11 cellular contexts compared by ENCODE assay signal in genomic region chr10:62069452-62070191, GRCh38.
DNase-seq lines count a peak whose midpoint lies in the region; ATAC-seq and TF ChIP-seq lines count a peak whose summit lies in the region.
"Had no signal": no experiment of that assay in that cellular context is flagged by ENCODE, and none has a peak within 500 bp of the region (broad histone marks: within the 10 kb centered on the region; RNA-seq: fewer than 3 reads in every experiment).

No MANE protein-coding gene starts in this region.

- no peak overlapping the region; the same call in 1 of the 2 replicates for H4K5ac ChIP-seq in IMR-90 (ENCODE audit: low read depth, low read length)

- no peak for TF ChIP-seq POLR2A in IMR-90 (IDR thresholded peaks at IDR 0.05; ENCODE audit: low read depth, low read length)

- DNase-seq in IMR-90 (no peak), hepatocyte (ENCODE audit: low spot score) (no peak), GM19240 (ENCODE audit: insufficient read length, low spot score) (no peak)
- DNase-seq: head of caudate nucleus; NCI-H2171 treated with DMSO at 0.1 percent for 48 hours; stimulated activated naive CD4-positive, alpha-beta T cell treated with Interleukin-2 at 50 U/mL for 16 hours had no signal

- H2BK5ac ChIP-seq in IMR-90 (ENCODE audit: low read depth, low read length, poor library complexity, severe bottlenecking): peak overlapping the region; percentile 46

- in situ Hi-C loops in IMR-90 (cut with MboI; ENCODE audit: low sequenced_read_pairs): no loop called here

- peak overlapping the region; percentile 22 for H3K4me3 Mint-ChIP-seq in activated T-helper 17 cell treated with anti-CD3 and anti-CD28 coated beads, Interleukin-2, amount 50 U/mL, for 72 hours
- H3K4me3 Mint-ChIP-seq: T-helper 2 cell treated with Interferon-gamma antibody and Interleukin-4, amounts not matched to agents 5 μg/mL and 100 μg/mL, for 36 hours had no signal

- H3K79me2 ChIP-seq in hepatocyte: peaks cover 56% of the 10 kb centered on the region

- no peak overlapping the region for H2AFZ ChIP-seq in IMR-90 (replicated peaks; ENCODE audit: low read length, poor library complexity)
- H2AFZ ChIP-seq in hepatocyte: no peak overlapping the region

- TF ChIP-seq CTCF in IMR-90 (conservative IDR thresholded peaks at IDR 0.05; ENCODE audit: low read depth, low read length): no peak
- TF ChIP-seq CTCF in hepatocyte (IDR thresholded peaks at IDR 0.05; ENCODE audit: poor library complexity): no peak

- H3K9me3 ChIP-seq in IMR-90 (ENCODE audit: control insufficient read depth, insufficient read depth, low read length): no peaks in the 10 kb centered on the region
- H3K9me3 ChIP-seq in hepatocyte (ENCODE audit: low read depth): no peaks in the 10 kb centered on the region
- no peaks in the 10 kb centered on the region for H3K9me3 ChIP-seq in subcutaneous abdominal adipose tissue (ENCODE audit: control insufficient read depth in 5 of 5, low read length in 5 of 5)

- no peak overlapping the region for H2BK20ac ChIP-seq in IMR-90 (ENCODE audit: low read depth, low read length)

- no peak overlapping the region for H3K4me3 ChIP-seq in IMR-90 (ENCODE audit: insufficient read depth, low read depth, low read length)
- H3K4me3 ChIP-seq in hepatocyte: no peak overlapping the region
- no peak overlapping the region for H3K4me3 ChIP-seq in subcutaneous abdominal adipose tissue (ENCODE audit: low read depth in 1 of 5, low read length in 5 of 5)

- H3K79me1 ChIP-seq in IMR-90 (ENCODE audit: low read depth in 1 of 2, low read length in 2 of 2): peaks cover 23 to 63% of the 10 kb centered on the region in 2 experiments

- H3K27me3 ChIP-seq in IMR-90 (ENCODE audit: control insufficient read depth, insufficient read depth, low read length) (no peaks in the 10 kb centered on the region), hepatocyte (no peaks in the 10 kb centered on the region), subcutaneous abdominal adipose tissue (ENCODE audit: control insufficient read depth in 5 of 5, insufficient read depth in 4 of 5, low read length in 5 of 5) (no peaks in the 10 kb centered on the region)

- H3K4me1 Mint-ChIP-seq in activated T-helper 17 cell treated with anti-CD3 and anti-CD28 coated beads, Interleukin-2, amount 50 U/mL, for 72 hours: peaks cover 38% of the 10 kb centered on the region

- no peak overlapping the region for H3K4ac ChIP-seq in IMR-90 (ENCODE audit: low read depth, low read length)

- no peak overlapping the region for H2BK15ac ChIP-seq in IMR-90 (ENCODE audit: low read depth, low read length)

- H3K4me2 ChIP-seq in IMR-90 (ENCODE audit: low read depth, low read length) (no peak overlapping the region), hepatocyte (no peak overlapping the region)

- peaks cover 8% of the 10 kb centered on the region; the same call in 1 of the 2 replicates for H3K9me1 ChIP-seq in IMR-90 (ENCODE audit: insufficient read depth, low read length)

- POLR2A ChIA-PET in IMR-90 (lab: Charles Lee; ENCODE audit: unreplicated experiment): interaction anchor here (0.6 kb wide), 1 partner anchor 165 kb away, joined by 3 read pairs; no protein-coding TSS in a partner anchor

- H3K27ac ChIP-seq in IMR-90 (ENCODE audit: insufficient read depth, low read length) (no peak overlapping the region; the same call in 1 of the 2 replicates), hepatocyte (peak overlapping the region; percentile 17), subcutaneous abdominal adipose tissue (ENCODE audit: low read depth, low read length) (peak overlapping the region; percentile 7)

- H3K9ac ChIP-seq in IMR-90 (ENCODE audit: low read depth, low read length) (no peak overlapping the region), subcutaneous abdominal adipose tissue (ENCODE audit: low read length in 5 of 5) (peak overlapping the region in 1 of 5 donors; percentile 25)

- H2BK120ac ChIP-seq in IMR-90 (ENCODE audit: low read depth, low read length): no peak overlapping the region

- no peaks in the 10 kb centered on the region for H3K9me2 ChIP-seq in hepatocyte (replicated peaks; ENCODE audit: insufficient read depth)

- BruUV-seq in IMR-90 (replicated peaks; lab: Mats Ljungman, UMichigan): no TSS peak

- 78% methylated on average over 4 of the region's 8 CpGs; no CpG with 5 or more reads in 1 of the 2 experiments for WGBS in IMR-90 (ENCODE audit: extremely low coverage in 2 of 2, insufficient read length in 1 of 2), 2 experiments
- 87% methylated on average over 8 of the region's 8 CpGs for WGBS in hepatocyte (ENCODE audit: low lambda C conversion rate, missing lambda C conversion rate)

- ATAC-seq in IMR-90 (ENCODE audit: low read depth) (no peak), HG03196 (IDR thresholded peaks at IDR 0.05; ENCODE audit: unreplicated experiment) (no peak), HG03095 (IDR thresholded peaks at IDR 0.05; ENCODE audit: unreplicated experiment) (no peak)
- no peak for ATAC-seq in activated T-helper 17 cell treated with anti-CD3 and anti-CD28 coated beads, Interleukin-2, amount 50 U/mL, for 72 hours (replicated peaks)

- no peak overlapping the region for H3K27ac Mint-ChIP-seq in activated T-helper 17 cell treated with anti-CD3 and anti-CD28 coated beads, Interleukin-2, amount 50 U/mL, for 72 hours
- H3K27ac Mint-ChIP-seq: T-helper 2 cell treated with Interferon-gamma antibody and Interleukin-4, amounts not matched to agents 5 μg/mL and 100 μg/mL, for 36 hours had no signal

- intact Hi-C loops in IMR-90 (cut with micrococcal nuclease): no loop called here

- H3K23ac ChIP-seq in IMR-90 (ENCODE audit: low read depth, low read length): no peak overlapping the region

- H3K56ac ChIP-seq in IMR-90 (ENCODE audit: extremely low read depth, insufficient read depth, low read length): no peak overlapping the region

- no peak overlapping the region for H2AK5ac ChIP-seq in IMR-90 (ENCODE audit: low read depth, low read length)

- peaks cover 100% of the 10 kb centered on the region for H3K36me3 Mint-ChIP-seq in activated T-helper 17 cell treated with anti-CD3 and anti-CD28 coated beads, Interleukin-2, amount 50 U/mL, for 72 hours (ENCODE audit: low read depth)

- no peaks in the 10 kb centered on the region for H3K9me3 Mint-ChIP-seq in activated T-helper 17 cell treated with anti-CD3 and anti-CD28 coated beads, Interleukin-2, amount 50 U/mL, for 72 hours
- H3K9me3 Mint-ChIP-seq: T-helper 2 cell treated with Interferon-gamma antibody and Interleukin-4, amounts not matched to agents 5 μg/mL and 100 μg/mL, for 36 hours had no signal

- H4K8ac ChIP-seq in IMR-90 (ENCODE audit: low read depth in 2 of 2, low read length in 2 of 2): 0 out of 4 replicates have a peak overlapping the region, but pooled peaks of 1 of the 2 experiments have one; percentile 8

- peaks cover 26% of the 10 kb centered on the region for H3K4me1 ChIP-seq in IMR-90 (ENCODE audit: control insufficient read depth, insufficient read depth, low read length)
- H3K4me1 ChIP-seq in hepatocyte (ENCODE audit: insufficient read depth): peaks cover 5% of the 10 kb centered on the region
- H3K4me1 ChIP-seq in subcutaneous abdominal adipose tissue (ENCODE audit: control insufficient read depth in 5 of 5, insufficient read depth in 5 of 5, low read length in 5 of 5): peaks cover 0 to 43% (median 26%) of the 10 kb centered on the region in 5 donors

- CTCF ChIA-PET in IMR-90 (lab: Yijun Ruan, JAX): interaction anchor here (0.6 kb wide), 1 partner anchor 168 kb away, joined by 3 read pairs; no protein-coding TSS in a partner anchor

- H3K27me3 Mint-ChIP-seq in activated T-helper 17 cell treated with anti-CD3 and anti-CD28 coated beads, Interleukin-2, amount 50 U/mL, for 72 hours: no peaks in the 10 kb centered on the region

- H3K18ac ChIP-seq in IMR-90 (ENCODE audit: low read depth, low read length): no peak overlapping the region

- H3K36me3 ChIP-seq in IMR-90 (ENCODE audit: control insufficient read depth, insufficient read depth, low read length): peaks cover 81% of the 10 kb centered on the region
- no peaks in the 10 kb centered on the region for H3K36me3 ChIP-seq in hepatocyte (replicated peaks; ENCODE audit: insufficient read depth, low read depth)
- H3K36me3 ChIP-seq in subcutaneous abdominal adipose tissue (ENCODE audit: control insufficient read depth in 5 of 5, insufficient read depth in 5 of 5, low read length in 5 of 5): peaks cover 39 to 73% (median 49%) of the 10 kb centered on the region in 5 donors

- no peak overlapping the region for H4K91ac ChIP-seq in IMR-90 (ENCODE audit: insufficient read depth, low read depth, low read length)

- H4K20me1 ChIP-seq in IMR-90 (ENCODE audit: insufficient read depth, low read length): peaks cover 62% of the 10 kb centered on the region
- no peaks in the 10 kb centered on the region for H4K20me1 ChIP-seq in hepatocyte (ENCODE audit: insufficient read depth, poor library complexity, severe bottlenecking)

- dilution Hi-C loops in IMR-90 (cut with HindIII; ENCODE audit: low sequenced_read_pairs, unreplicated experiment): no loop called here

- H2AK9ac ChIP-seq in IMR-90 (replicated peaks; ENCODE audit: low read depth, low read length, poor library complexity): no peak overlapping the region

- no peak overlapping the region for H3K14ac ChIP-seq in IMR-90 (replicated peaks; ENCODE audit: low read depth, low read length)

- no peak for TF ChIP-seq RAD21 in IMR-90 (IDR thresholded peaks at IDR 0.05; ENCODE audit: low read length)

TF ChIP-seq in IMR-90, 13 proteins besides CTCF, POLR2A, EP300 and RAD21:
- no peak for TF ChIP-seq RFX5 (IDR thresholded peaks at IDR 0.05; ENCODE audit: low read depth, low read length)
- TF ChIP-seq USF2 (IDR thresholded peaks at IDR 0.05; ENCODE audit: low read depth, low read length): peak; percentile 59
